ENCODE assay signal across 30 cellular contexts in the genomic region with DNA sequence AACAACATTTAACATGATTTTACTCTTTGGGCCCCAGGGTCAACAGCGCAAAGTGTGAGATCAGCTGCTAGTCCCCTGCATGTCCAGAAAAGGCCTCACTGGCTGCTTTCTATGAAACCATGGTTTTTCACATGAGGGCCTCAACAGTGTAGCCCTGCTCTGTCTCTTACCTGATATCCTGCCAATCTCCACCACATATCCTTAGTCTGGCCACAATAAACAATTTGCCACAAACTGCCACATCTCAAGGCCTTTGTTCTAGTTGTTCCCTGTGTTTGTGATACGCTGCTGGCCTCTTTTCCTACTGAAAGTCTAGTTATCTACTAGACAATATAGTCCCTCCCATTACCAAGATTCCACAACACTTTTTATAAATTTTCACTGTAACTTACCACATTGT. TPM values are rescaled to one million over a fixed set of nuclear protein-coding genes. Genes with fewer than 3 reads are reported as not detected.
DNase-seq lines count a peak whose midpoint lies in the region; ATAC-seq, FAIRE-seq and TF ChIP-seq lines count a peak whose summit lies in the region.
"Had no signal": no experiment of that assay in that cellular context is flagged by ENCODE, and none has a peak within 500 bp of the region (broad histone marks: within the 10 kb centered on the region; RNA-seq: fewer than 3 reads in every experiment).

No MANE protein-coding gene starts in this region.

- no peak overlapping the region for H3K4me3 Mint-ChIP-seq in activated T-cell treated with anti-CD3 and anti-CD28 coated beads, Interleukin-2, amount 50 U/mL, for 24 hours
- no peak overlapping the region for H3K4me3 Mint-ChIP-seq in activated T-cell treated with anti-CD3 and anti-CD28 coated beads, Interleukin-2, amount 50 U/mL, for 4 hours
- H3K4me3 Mint-ChIP-seq in activated CD8-positive, alpha-beta T cell treated with anti-CD3 and anti-CD28 coated beads for 36 hours: no peak overlapping the region
- H3K4me3 Mint-ChIP-seq in central memory CD8-positive, alpha-beta T cell: no peak overlapping the region
- H3K4me3 Mint-ChIP-seq: brain; T-helper 1 cell treated with Interleukin-12 subunit alpha and Interleukin-12 subunit beta and Interleukin-4 antibody, amounts not matched to agents 30 μg/mL and 1 μg/mL, for 36 hours had no signal

- H3K4me1 Mint-ChIP-seq in activated T-cell treated with anti-CD3 and anti-CD28 coated beads, Interleukin-2, amount 50 U/mL, for 24 hours (ENCODE audit: low read depth): peaks cover 58% of the 10 kb centered on the region
- peaks cover 29% of the 10 kb centered on the region for H3K4me1 Mint-ChIP-seq in activated T-cell treated with anti-CD3 and anti-CD28 coated beads, Interleukin-2, amount 50 U/mL, for 4 hours (ENCODE audit: low read depth)
- peaks cover 46% of the 10 kb centered on the region for H3K4me1 Mint-ChIP-seq in activated CD8-positive, alpha-beta T cell treated with anti-CD3 and anti-CD28 coated beads for 36 hours (ENCODE audit: low read depth)
- H3K4me1 Mint-ChIP-seq in central memory CD8-positive, alpha-beta T cell: peaks cover 16% of the 10 kb centered on the region
- H3K4me1 Mint-ChIP-seq: brain had no signal

- ATAC-seq in activated T-cell treated with anti-CD3 and anti-CD28 coated beads, Interleukin-2, amount 50 U/mL, for 4 hours: no peak
- no peak for ATAC-seq in activated CD8-positive, alpha-beta T cell treated with anti-CD3 and anti-CD28 coated beads for 36 hours
- no peak for ATAC-seq in central memory CD8-positive, alpha-beta T cell (replicated peaks; ENCODE audit: extremely low read depth, poor library complexity, severe bottlenecking)
- no peak for ATAC-seq in Right ventricle myocardium inferior
- no peak for ATAC-seq in HG02798 (IDR thresholded peaks at IDR 0.05; ENCODE audit: poor library complexity, unreplicated experiment)
- ATAC-seq: A549, foreskin keratinocyte, heart left ventricle, left ventricle myocardium superior, right cardiac atrium, SK-N-SH treated with all-trans-retinoic acid at 6 μM for 48 hours had no signal

- no peak for TF ChIP-seq POLR2A in GM12891 (IDR thresholded peaks at IDR 0.05; ENCODE audit: low read depth, low read length)

- intact Hi-C loops in activated CD8-positive, alpha-beta T cell treated with anti-CD3 and anti-CD28 coated beads for 36 hours (cut with micrococcal nuclease): no loop called here
- intact Hi-C loops in Right ventricle myocardium inferior (cut with DNase I): no loop called here

- CTCF ChIA-PET in activated CD8-positive, alpha-beta T cell treated with anti-CD3 and anti-CD28 coated beads for 36 hours (lab: Charles Lee): no interaction called here

- no peaks in the 10 kb centered on the region for H3K27me3 Mint-ChIP-seq in activated T-cell treated with anti-CD3 and anti-CD28 coated beads, Interleukin-2, amount 50 U/mL, for 24 hours
- H3K27me3 Mint-ChIP-seq in activated T-cell treated with anti-CD3 and anti-CD28 coated beads, Interleukin-2, amount 50 U/mL, for 4 hours (ENCODE audit: low read depth): no peaks in the 10 kb centered on the region
- H3K27me3 Mint-ChIP-seq in activated CD8-positive, alpha-beta T cell treated with anti-CD3 and anti-CD28 coated beads for 36 hours: no peaks in the 10 kb centered on the region
- H3K27me3 Mint-ChIP-seq in central memory CD8-positive, alpha-beta T cell: no peaks in the 10 kb centered on the region

- peak overlapping the region; percentile 63 for H3K27ac Mint-ChIP-seq in activated T-cell treated with anti-CD3 and anti-CD28 coated beads, Interleukin-2, amount 50 U/mL, for 24 hours
- H3K27ac Mint-ChIP-seq in activated CD8-positive, alpha-beta T cell treated with anti-CD3 and anti-CD28 coated beads for 36 hours: peak overlapping the region; percentile 78
- peak overlapping the region; percentile 11 for H3K27ac Mint-ChIP-seq in central memory CD8-positive, alpha-beta T cell (ENCODE audit: low read depth)
- H3K27ac Mint-ChIP-seq: brain; T-helper 1 cell treated with Interleukin-12 subunit alpha and Interleukin-12 subunit beta and Interleukin-4 antibody, amounts not matched to agents 30 μg/mL and 1 μg/mL, for 36 hours had no signal

- TF ChIP-seq CTCF in activated CD8-positive, alpha-beta T cell treated with anti-CD3 and anti-CD28 coated beads for 36 hours (IDR thresholded peaks at IDR 0.05): no peak

- peak; percentile 76 for FAIRE-seq in GM12891 (lab: Jason Lieb, UNC)
- FAIRE-seq: A549, endometrium, HTR-8/SVneo, kidney had no signal

- no peaks in the 10 kb centered on the region for H3K9me3 Mint-ChIP-seq in activated T-cell treated with anti-CD3 and anti-CD28 coated beads, Interleukin-2, amount 50 U/mL, for 24 hours
- H3K9me3 Mint-ChIP-seq in activated T-cell treated with anti-CD3 and anti-CD28 coated beads, Interleukin-2, amount 50 U/mL, for 4 hours: no peaks in the 10 kb centered on the region
- H3K9me3 Mint-ChIP-seq in activated CD8-positive, alpha-beta T cell treated with anti-CD3 and anti-CD28 coated beads for 36 hours: no peaks in the 10 kb centered on the region
- no peaks in the 10 kb centered on the region for H3K9me3 Mint-ChIP-seq in central memory CD8-positive, alpha-beta T cell
- H3K9me3 Mint-ChIP-seq: T-helper 1 cell treated with Interleukin-12 subunit alpha and Interleukin-12 subunit beta and Interleukin-4 antibody, amounts not matched to agents 30 μg/mL and 1 μg/mL, for 36 hours had no signal

- DNase-seq in activated T-cell treated with anti-CD3 and anti-CD28 coated beads, Interleukin-2, amount 50 U/mL, for 24 hours: no peak
- no peak for DNase-seq in activated T-cell treated with anti-CD3 and anti-CD28 coated beads, Interleukin-2, amount 50 U/mL, for 4 hours
- DNase-seq in GM12891 (ENCODE audit: insufficient read length, low spot score): no peak
- DNase-seq in activated CD8-positive, alpha-beta T cell treated with anti-CD3 and anti-CD28 coated beads for 36 hours: peak; percentile 7
- no peak for DNase-seq in central memory CD8-positive, alpha-beta T cell (ENCODE audit: low spot score in 2 of 2)
- DNase-seq in Right ventricle myocardium inferior (ENCODE audit: missing footprints): no peak
- no peak for DNase-seq in NOMO-1 treated with DMSO at 0.1 percent for 48 hours (lab: John Stamatoyannopoulos, UW; ENCODE audit: unreplicated experiment)
- DNase-seq: cerebellar nuclear complex; dermis blood vessel endothelial cell; foreskin keratinocyte; H7; heart left ventricle; KBM-7; kidney; left ventricle myocardium superior; MM.1S; NCI-H1930; NCI-H510A treated with DMSO at 0.1 percent for 48 hours; right cardiac atrium; stimulated activated CD4-positive, alpha-beta T cell treated with anti-CD3 and anti-CD28 coated beads, Interleukin-1b, Interleukin-23, amount 100 ng/mL, for 48 hours; stimulated activated naive CD4-positive, alpha-beta T cell treated with Interleukin-2 at 50 U/mL for 16 hours had no signal

- POLR2A ChIA-PET in activated CD8-positive, alpha-beta T cell treated with anti-CD3 and anti-CD28 coated beads for 36 hours (lab: Charles Lee): no interaction called here

- H3K36me3 Mint-ChIP-seq in activated T-cell treated with anti-CD3 and anti-CD28 coated beads, Interleukin-2, amount 50 U/mL, for 24 hours (ENCODE audit: low read depth): peaks cover 87% of the 10 kb centered on the region
- peaks cover 49% of the 10 kb centered on the region for H3K36me3 Mint-ChIP-seq in activated T-cell treated with anti-CD3 and anti-CD28 coated beads, Interleukin-2, amount 50 U/mL, for 4 hours (ENCODE audit: insufficient read depth)
- H3K36me3 Mint-ChIP-seq in activated CD8-positive, alpha-beta T cell treated with anti-CD3 and anti-CD28 coated beads for 36 hours (ENCODE audit: low read depth): peaks cover 51% of the 10 kb centered on the region
- H3K36me3 Mint-ChIP-seq in central memory CD8-positive, alpha-beta T cell (ENCODE audit: insufficient read depth): peaks cover 58% of the 10 kb centered on the region

TF ChIP-seq in GM12891, 5 proteins besides CTCF, POLR2A, EP300 and RAD21:
- no peak for TF ChIP-seq POLR2AphosphoS5 (IDR thresholded peaks at IDR 0.05; ENCODE audit: low read depth, low read length)
- no peak for TF ChIP-seq POU2F2 (IDR thresholded peaks at IDR 0.05; ENCODE audit: low read depth, low read length)
- no peak for TF ChIP-seq PAX5 (IDR thresholded peaks at IDR 0.05; ENCODE audit: insufficient read depth, low read length, severe bottlenecking)
- TF ChIP-seq TAF1 (IDR thresholded peaks at IDR 0.05; ENCODE audit: low read depth, low read length): no peak
- TF ChIP-seq SPI1 (IDR thresholded peaks at IDR 0.05; ENCODE audit: low read depth, low read length): no peak

RNA-seq across cellular contexts. Expression of gene VPS39, which starts 17.7 kb away (rescaled TPM):
- 10 to 100 TPM; 37.2 to 45.6 (median 41.6) TPM for total RNA-seq in activated T-cell treated with anti-CD3 and anti-CD28 coated beads, Interleukin-2, amount 50 U/mL, for 4 hours
- 40.2 TPM for polyA plus RNA-seq in GM12891 (2012; ENCODE audit: low read depth, missing spikeins)
- 10 to 100 TPM; 47.3 to 49.8 TPM for total RNA-seq in activated CD8-positive, alpha-beta T cell treated with anti-CD3 and anti-CD28 coated beads for 36 hours
- total RNA-seq in Right ventricle myocardium inferior: 43.0 TPM

RNA-seq across cellular contexts. Expression of gene PLA2G4F, which starts 33.9 kb away (rescaled TPM):
- under 1 TPM in 1 of 3 donors, not detected in 2; 0.30 TPM for total RNA-seq in activated T-cell treated with anti-CD3 and anti-CD28 coated beads, Interleukin-2, amount 50 U/mL, for 4 hours
- 0.06 TPM for polyA plus RNA-seq in GM12891 (2012; ENCODE audit: low read depth, missing spikeins)
- not detected for total RNA-seq in activated CD8-positive, alpha-beta T cell treated with anti-CD3 and anti-CD28 coated beads for 36 hours
- total RNA-seq in Right ventricle myocardium inferior: 3.5 TPM
- total RNA-seq: dermis blood vessel endothelial cell, H7, mesenteric fat pad, posterior vena cava had no signal
- polyA plus RNA-seq: A549 had no signal

Comparison
In these comparisons a context has a peak if more than half of its experiments do, and no peak if none do; other contexts are left out.
1. H3K27ac Mint-ChIP-seq: peak in every context shown above with its lines; median percentile 78 in activated CD8-positive, alpha-beta T cell treated with anti-CD3 and anti-CD28 coated beads for 36 hours; 63 in activated T-cell treated with anti-CD3 and anti-CD28 coated beads, Interleukin-2, amount 50 U/mL, for 24 hours; 11 in central memory CD8-positive, alpha-beta T cell.